Comparison of ENCODE assay signal across 14 cellular contexts in genomic region chr6:72977114-72977513, GRCh38.
DNase-seq lines count a peak whose midpoint lies in the region; ATAC-seq and TF ChIP-seq lines count a peak whose summit lies in the region.
"Had no signal": no experiment of that assay in that cellular context is flagged by ENCODE, and none has a peak within 500 bp of the region (broad histone marks: within the 10 kb centered on the region; RNA-seq: fewer than 3 reads in every experiment).

No MANE protein-coding gene starts in this region.

- H2BK5ac ChIP-seq in neuronal stem cell (ENCODE audit: low read length) = no peak overlapping the region

- WGBS in SK-N-SH (ENCODE audit: low lambda C conversion rate) = 13% methylated on average over 1 of the region's 1 CpG
- no CpG with 5 or more reads among the region's 1 CpG for WGBS in neuronal stem cell (ENCODE audit: extremely low coverage in 2 of 2, insufficient read length in 2 of 2, insufficient replicate concordance in 1 of 2), 2 donors

- no peak overlapping the region for H3K4me3 Mint-ChIP-seq in progenitor cell of endocrine pancreas (ENCODE audit: low read depth)
- H3K4me3 Mint-ChIP-seq: natural killer cell treated with Interleukin-12 subunit alpha and Interleukin-12 subunit beta and Interleukin-15 and Interleukin-18, amount 100 ng/mL, for 72 hours; T-helper 1 cell treated with Interleukin-12 subunit alpha and Interleukin-12 subunit beta and Interleukin-4 antibody, amounts not matched to agents 30 μg/mL and 1 μg/mL, for 36 hours had no signal

- no peak overlapping the region for H2BK12ac ChIP-seq in neuronal stem cell (ENCODE audit: low read length)

- H3K36me3 ChIP-seq in SK-N-SH (replicated peaks in 1 of 2; ENCODE audit: control insufficient read depth in 1 of 2, insufficient read depth in 2 of 2, low read length in 1 of 2) (peaks cover 0 to 4% of the 10 kb centered on the region in 2 experiments), neuronal stem cell (replicated peaks in 1 of 2; ENCODE audit: control insufficient read depth in 2 of 2, insufficient read depth in 2 of 2, low read length in 2 of 2) (no peaks in the 10 kb centered on the region)
- H3K36me3 ChIP-seq: uterus had no signal

- ATAC-seq in GM18858 (IDR thresholded peaks at IDR 0.05; ENCODE audit: unreplicated experiment) = peak; percentile 91
- peak; percentile 93 for ATAC-seq in GM21528 (IDR thresholded peaks at IDR 0.05; ENCODE audit: low FRiP score, unreplicated experiment)
- ATAC-seq in HG03378 (IDR thresholded peaks at IDR 0.05; ENCODE audit: unreplicated experiment) = peak; percentile 93
- ATAC-seq: natural killer cell treated with Interleukin-12 subunit alpha and Interleukin-12 subunit beta and Interleukin-15 and Interleukin-18, amount 100 ng/mL, for 72 hours had no signal

- H3K79me2 ChIP-seq in SK-N-SH (ENCODE audit: insufficient read depth) = peaks cover 25% of the 10 kb centered on the region

- no peak overlapping the region for H2AK5ac ChIP-seq in neuronal stem cell (ENCODE audit: low read depth, low read length)

- no peaks in the 10 kb centered on the region for H4K20me1 ChIP-seq in SK-N-SH (ENCODE audit: insufficient read depth)

- no peak overlapping the region for H2AFZ ChIP-seq in SK-N-SH (ENCODE audit: low read depth)
- no peak overlapping the region for H2AFZ ChIP-seq in neuronal stem cell (ENCODE audit: low read length)

- no peak overlapping the region for H4K91ac ChIP-seq in neuronal stem cell (ENCODE audit: low read depth, low read length, poor library complexity)

- H3K36me3 Mint-ChIP-seq in progenitor cell of endocrine pancreas (ENCODE audit: insufficient read depth) = no peaks in the 10 kb centered on the region

- POLR2A ChIA-PET in SK-N-SH (lab: Yijun Ruan, JAX) = no interaction called here

- H3F3A ChIP-seq in SK-N-SH (replicated peaks; ENCODE audit: insufficient read depth) = no peaks in the 10 kb centered on the region

- peaks cover 7% of the 10 kb centered on the region; the same call in 1 of the 2 replicates for H3K9me3 ChIP-seq in SK-N-SH
- H3K9me3 ChIP-seq in neuronal stem cell (replicated peaks in 1 of 2; ENCODE audit: control insufficient read depth in 2 of 2, insufficient read depth in 1 of 2, low read depth in 1 of 2, low read length in 2 of 2) = no peaks in the 10 kb centered on the region
- H3K9me3 ChIP-seq: Caco-2, uterus had no signal

- no peak overlapping the region for H3K4me3 ChIP-seq in SK-N-SH (ENCODE audit: low read depth in 2 of 2, low read length in 1 of 2)
- no peak overlapping the region for H3K4me3 ChIP-seq in neuronal stem cell (ENCODE audit: low read length in 2 of 2)
- H3K4me3 ChIP-seq: uterus had no signal

- H3K18ac ChIP-seq in neuronal stem cell (ENCODE audit: low read length) = no peak overlapping the region

- H3K4me1 Mint-ChIP-seq in progenitor cell of endocrine pancreas (ENCODE audit: low read depth) = no peaks in the 10 kb centered on the region

- peaks cover 11% of the 10 kb centered on the region for H3K9me3 Mint-ChIP-seq in progenitor cell of endocrine pancreas (ENCODE audit: low read depth)

- H3K14ac ChIP-seq in neuronal stem cell (ENCODE audit: low read length) = no peak overlapping the region

- no peak for TF ChIP-seq EP300 in SK-N-SH (IDR thresholded peaks at IDR 0.05; ENCODE audit: borderline replicate concordance in 1 of 2, low read depth in 1 of 2, low read length in 1 of 2)

- H3K27ac ChIP-seq in SK-N-SH (ENCODE audit: low read depth in 2 of 2, low read length in 1 of 2) (peak overlapping the region in 1 of 2 experiments; percentile 36; a peak in 2 of 4 replicates), neuronal stem cell (replicated peaks; ENCODE audit: low read length) (no peak overlapping the region)
- H3K27ac ChIP-seq: uterus had no signal

- CTCF ChIA-PET in SK-N-SH (lab: Yijun Ruan, JAX) = no interaction called here

- H2BK15ac ChIP-seq in neuronal stem cell (ENCODE audit: low read length) = no peak overlapping the region

- DNase-seq in SK-N-SH = no peak
- no peak for DNase-seq in NCI-H2081 treated with DMSO at 0.1 percent for 48 hours (lab: John Stamatoyannopoulos, UW)
- DNase-seq in progenitor cell of endocrine pancreas (ENCODE audit: low spot score, unreplicated experiment) = no peak
- no peak for DNase-seq in neuronal stem cell (ENCODE audit: low spot score)
- DNase-seq in activated gamma-delta T cell (lab: John Stamatoyannopoulos, UW) = no peak
- DNase-seq: Caco-2, NCI-H1048, uterus had no signal

- peaks cover 6 to 8% of the 10 kb centered on the region in 2 experiments; a peak in 3 of 4 replicates for H3K4me1 ChIP-seq in SK-N-SH (ENCODE audit: control insufficient read depth in 1 of 2, insufficient read depth in 2 of 2, low read depth in 1 of 2, low read length in 1 of 2)
- H3K4me1 ChIP-seq in neuronal stem cell (ENCODE audit: control insufficient read depth in 2 of 2, insufficient read depth in 1 of 2, low read depth in 1 of 2, low read length in 2 of 2) = peaks cover 0 to 3% of the 10 kb centered on the region in 2 donors
- H3K4me1 ChIP-seq: Caco-2, uterus had no signal

- H3K9ac ChIP-seq in SK-N-SH (no peak overlapping the region), neuronal stem cell (ENCODE audit: low read depth, low read length, poor library complexity) (no peak overlapping the region)

- H3K4ac ChIP-seq in neuronal stem cell (ENCODE audit: low read length) = no peak overlapping the region

- H3K4me2 ChIP-seq in SK-N-SH (no peak overlapping the region), neuronal stem cell (ENCODE audit: insufficient read depth, low read length, poor library complexity, severe bottlenecking) (no peak overlapping the region)

- H3K27me3 Mint-ChIP-seq in progenitor cell of endocrine pancreas = no peaks in the 10 kb centered on the region
- H3K27me3 Mint-ChIP-seq: natural killer cell treated with Interleukin-12 subunit alpha and Interleukin-12 subunit beta and Interleukin-15 and Interleukin-18, amount 100 ng/mL, for 72 hours had no signal

- H3K23ac ChIP-seq in neuronal stem cell (ENCODE audit: low read depth, low read length, poor library complexity) = no peak overlapping the region

- TF ChIP-seq RAD21 in SK-N-SH (IDR thresholded peaks at IDR 0.05; ENCODE audit: low read length) = no peak

- TF ChIP-seq CTCF in SK-N-SH (IDR thresholded peaks at IDR 0.05) (no peak), progenitor cell of endocrine pancreas (IDR thresholded peaks at IDR 0.05; ENCODE audit: unreplicated experiment) (no peak)

- H3K27ac Mint-ChIP-seq in progenitor cell of endocrine pancreas = no peak overlapping the region
- H3K27ac Mint-ChIP-seq: activated T-helper 2 cell treated with anti-CD3 and anti-CD28 coated beads, Interferon-gamma antibody, Interleukin-2, Interleukin-4, amounts not matched to agents 10 μg/mL and 5 μg/mL and 100 μg/mL, durations not matched to agents 14 hours and 24 hours and 36 hours; natural killer cell treated with Interleukin-12 subunit alpha and Interleukin-12 subunit beta and Interleukin-15 and Interleukin-18, amount 100 ng/mL, for 72 hours; T-helper 1 cell treated with Interleukin-12 subunit alpha and Interleukin-12 subunit beta and Interleukin-4 antibody, amounts not matched to agents 30 μg/mL and 1 μg/mL, for 36 hours had no signal

- H3K9me2 ChIP-seq in SK-N-SH = no peaks in the 10 kb centered on the region

- no peak overlapping the region for H4K8ac ChIP-seq in neuronal stem cell (ENCODE audit: low read depth, low read length)

- no peak overlapping the region for H2BK120ac ChIP-seq in neuronal stem cell (ENCODE audit: low read depth, low read length)

- H3K27me3 ChIP-seq in SK-N-SH (ENCODE audit: insufficient read depth) (no peaks in the 10 kb centered on the region), neuronal stem cell (ENCODE audit: control insufficient read depth in 3 of 3, insufficient read depth in 3 of 3, low read depth in 1 of 3, low read length in 3 of 3) (no peaks in the 10 kb centered on the region)
- H3K27me3 ChIP-seq: uterus had no signal

- H3K79me1 ChIP-seq in neuronal stem cell (ENCODE audit: low read depth, low read length) = no peaks in the 10 kb centered on the region

TF ChIP-seq in SK-N-SH, 30 proteins besides CTCF, POLR2A, EP300 and RAD21:
- no peak for TF ChIP-seq FOSL2 (IDR thresholded peaks at IDR 0.05; ENCODE audit: borderline replicate concordance, low read depth)
- no peak for TF ChIP-seq FOXM1 (IDR thresholded peaks at IDR 0.05; ENCODE audit: low read depth)
- TF ChIP-seq TCF12 (IDR thresholded peaks at IDR 0.05) = peak; percentile 29; the same call in 1 of the 2 replicates
- no peak for TF ChIP-seq CHD2 (IDR thresholded peaks at IDR 0.05; ENCODE audit: low read length, partially characterized antibody)
- TF ChIP-seq SMC3 (IDR thresholded peaks at IDR 0.05; ENCODE audit: low read depth, low read length) = no peak
- TF ChIP-seq MEF2A (IDR thresholded peaks at IDR 0.05; ENCODE audit: borderline replicate concordance, low read depth) = no peak
- no peak for TF ChIP-seq JUND (IDR thresholded peaks at IDR 0.05)
- TF ChIP-seq SIN3A (IDR thresholded peaks at IDR 0.05; ENCODE audit: borderline replicate concordance, low read depth, low read length) = no peak
TF ChIP-seq in SK-N-SH: peak in this region for 1.
